ENCODE assay signal across 11 cellular contexts in genomic region chr2:107833618-107834017, GRCh38. TPM values are rescaled to one million over a fixed set of nuclear protein-coding genes. Genes with fewer than 3 reads are reported as not detected.
"Had no signal": no experiment of that assay in that cellular context is flagged by ENCODE, and none has a peak within 500 bp of the region (broad histone marks: within the 10 kb centered on the region; RNA-seq: fewer than 3 reads in every experiment).

No MANE protein-coding gene starts in this region.

RNA-seq across cellular contexts. Expression of gene RGPD4, which starts 6.9 kb away (rescaled TPM):
- total RNA-seq: ascending aorta; breast epithelium; endothelial cell of umbilical vein; esophagus squamous epithelium; mesenteric fat pad; renal cortical epithelial cell; sigmoid colon; T-helper 1 cell treated with Interleukin-12 subunit alpha and Interleukin-12 subunit beta and Interleukin-4 antibody, amounts not matched to agents 30 ng/mL and 1 ng/mL, for 36 hours had no signal
- polyA plus RNA-seq: adipose tissue; endothelial cell of umbilical vein; naive thymus-derived CD8-positive, alpha-beta T cell; sigmoid colon; spleen had no signal
